ENCODE assay signal across 1 cellular context in the genomic region with DNA sequence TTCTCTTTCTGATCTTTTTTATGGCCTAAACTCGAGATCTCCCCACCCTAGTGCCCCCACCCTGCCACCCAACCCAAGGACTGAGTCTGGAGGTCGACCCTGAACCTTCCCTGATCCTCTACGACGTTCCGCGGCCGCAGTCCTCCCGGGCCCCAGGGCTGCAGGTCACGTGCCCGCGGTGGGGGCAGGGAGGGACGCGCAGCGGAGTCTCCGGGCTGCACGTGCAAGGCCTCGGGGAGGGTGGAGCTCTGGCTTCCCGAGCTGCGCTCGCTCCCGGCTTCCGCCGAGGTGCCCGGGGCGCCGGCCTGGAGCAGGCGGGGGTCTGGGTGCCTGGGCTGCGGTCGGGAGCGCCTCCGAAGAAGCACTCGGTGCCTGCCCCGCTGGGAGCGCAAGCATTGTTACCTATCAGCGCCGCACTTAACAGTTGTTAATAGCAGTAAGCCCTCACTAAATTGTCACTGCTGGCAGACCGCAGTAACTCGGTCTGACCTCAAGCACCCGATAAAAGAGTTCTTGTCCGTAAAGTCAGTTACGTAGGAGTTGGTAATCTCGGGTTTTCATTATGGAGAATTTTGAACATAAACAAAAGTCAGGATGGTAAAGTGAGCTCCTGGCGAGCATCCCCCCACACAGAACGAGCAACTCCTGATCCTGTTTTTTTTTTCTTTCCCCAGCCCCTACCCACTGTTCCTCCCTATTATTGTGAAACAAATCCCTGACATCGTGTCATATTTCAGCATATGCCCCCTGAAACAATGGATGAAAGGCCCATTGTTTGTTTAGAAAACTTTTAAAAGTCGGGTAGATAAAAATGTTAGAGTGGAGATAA.
A peak's percentile ranks its signal among the peaks of the same experiment; 100 is the strongest.
TF ChIP-seq lines count a peak whose summit lies in the region.

No MANE protein-coding gene starts in this region.

TF ChIP-seq in K562, 482 proteins besides CTCF, POLR2A, EP300 and RAD21 (continued from another document and continues in another):
- TF ChIP-seq SAP30 (IDR thresholded peaks at IDR 0.05; ENCODE audit: borderline replicate concordance, insufficient read depth, low read depth, low read length, poor library complexity, severe bottlenecking) (peak; percentile 7), NR2C1 (IDR thresholded peaks at IDR 0.05) (no peak), NR2C1 (tag; IDR thresholded peaks at IDR 0.05) (no peak), THRAP3 (IDR thresholded peaks at IDR 0.05; ENCODE audit: borderline replicate concordance) (no peak), MYNN (IDR thresholded peaks at IDR 0.05) (no peak), MYNN (CRISPR knock-in tag; IDR thresholded peaks at IDR 0.05) (no peak), TSC22D4 (tag; IDR thresholded peaks at IDR 0.05) (no peak), POLR2AphosphoS5 (IDR thresholded peaks at IDR 0.05; ENCODE audit: control insufficient read depth, insufficient read depth, low read depth, low read length) (no peak), JUND (IDR thresholded peaks at IDR 0.05; ENCODE audit: borderline replicate concordance, low read depth, low read length) (no peak), JUND (tag; IDR thresholded peaks at IDR 0.05; ENCODE audit: borderline replicate concordance, low read depth, low read length) (no peak), SMAD3 (CRISPR knock-in tag; conservative IDR thresholded peaks at IDR 0.05) (no peak), TARDBP (IDR thresholded peaks at IDR 0.05) (no peak), ZNF174 (CRISPR knock-in tag; IDR thresholded peaks at IDR 0.05) (no peak), GTF2E2 (tag; IDR thresholded peaks at IDR 0.05) (no peak), ESRRA (IDR thresholded peaks at IDR 0.05; ENCODE audit: borderline replicate concordance, low read depth) (peak; percentile 36; the same call in 1 of the 2 replicates), MAZ (CRISPR knock-in tag; conservative IDR thresholded peaks at IDR 0.05 in 1 of 2, IDR thresholded peaks at IDR 0.05 in 1 of 2) (peak; percentile 87 to 93), ZNF212 (CRISPR knock-in tag; IDR thresholded peaks at IDR 0.05) (no peak), EP400 (IDR thresholded peaks at IDR 0.05) (peak; percentile 71; the same call in 1 of the 2 replicates), HMGN3 (IDR thresholded peaks at IDR 0.05; ENCODE audit: borderline replicate concordance, extremely low read depth, insufficient read length, low read depth, low read length) (peak; percentile 83), NELFE (IDR thresholded peaks at IDR 0.05; ENCODE audit: insufficient read depth, insufficient read length) (no peak), RBM25 (IDR thresholded peaks at IDR 0.05; ENCODE audit: low read depth, low read length, severe bottlenecking) (no peak), CHD7 (IDR thresholded peaks at IDR 0.05; ENCODE audit: low read depth, low read length) (no peak), NFIC (IDR thresholded peaks at IDR 0.05) (no peak), ZNF668 (CRISPR knock-in tag; IDR thresholded peaks at IDR 0.05) (no peak), ZNF280A (IDR thresholded peaks at IDR 0.05; ENCODE audit: low read depth, partially characterized antibody) (no peak), CLOCK (CRISPR knock-in tag; IDR thresholded peaks at IDR 0.05; ENCODE audit: borderline replicate concordance) (peak; percentile 79), CSDE1 (IDR thresholded peaks at IDR 0.05) (no peak), ZNF239 (CRISPR knock-in tag; IDR thresholded peaks at IDR 0.05) (no peak), ARID2 (IDR thresholded peaks at IDR 0.05) (no peak), ZZZ3 (IDR thresholded peaks at IDR 0.05) (no peak), AFF4 (CRISPR knock-in tag; IDR thresholded peaks at IDR 0.05) (0 out of 2 replicates have a peak, but pooled peaks have one; percentile 25), ZNF707 (CRISPR knock-in tag; conservative IDR thresholded peaks at IDR 0.05) (no peak), RUNX1 (IDR thresholded peaks at IDR 0.05; ENCODE audit: low read depth) (no peak), MAFK (IDR thresholded peaks at IDR 0.05; ENCODE audit: low read length) (no peak), RB1 (IDR thresholded peaks at IDR 0.05; ENCODE audit: low read depth) (0 out of 2 replicates have a peak, but pooled peaks have one; percentile 16), ZKSCAN3 (CRISPR knock-in tag; IDR thresholded peaks at IDR 0.05) (no peak), TRIM24 (IDR thresholded peaks at IDR 0.05) (0 out of 4 replicates have a peak, but pooled peaks of 1 of the 2 experiments have one; percentile 17), MNT (conservative IDR thresholded peaks at IDR 0.05) (peak; percentile 84 to 93), PTRF (tag; IDR thresholded peaks at IDR 0.05) (no peak), SRSF1 (IDR thresholded peaks at IDR 0.05; ENCODE audit: low read depth, low read length) (no peak), BCOR (IDR thresholded peaks at IDR 0.05) (peak; percentile 88)
